In the genomic region with DNA sequence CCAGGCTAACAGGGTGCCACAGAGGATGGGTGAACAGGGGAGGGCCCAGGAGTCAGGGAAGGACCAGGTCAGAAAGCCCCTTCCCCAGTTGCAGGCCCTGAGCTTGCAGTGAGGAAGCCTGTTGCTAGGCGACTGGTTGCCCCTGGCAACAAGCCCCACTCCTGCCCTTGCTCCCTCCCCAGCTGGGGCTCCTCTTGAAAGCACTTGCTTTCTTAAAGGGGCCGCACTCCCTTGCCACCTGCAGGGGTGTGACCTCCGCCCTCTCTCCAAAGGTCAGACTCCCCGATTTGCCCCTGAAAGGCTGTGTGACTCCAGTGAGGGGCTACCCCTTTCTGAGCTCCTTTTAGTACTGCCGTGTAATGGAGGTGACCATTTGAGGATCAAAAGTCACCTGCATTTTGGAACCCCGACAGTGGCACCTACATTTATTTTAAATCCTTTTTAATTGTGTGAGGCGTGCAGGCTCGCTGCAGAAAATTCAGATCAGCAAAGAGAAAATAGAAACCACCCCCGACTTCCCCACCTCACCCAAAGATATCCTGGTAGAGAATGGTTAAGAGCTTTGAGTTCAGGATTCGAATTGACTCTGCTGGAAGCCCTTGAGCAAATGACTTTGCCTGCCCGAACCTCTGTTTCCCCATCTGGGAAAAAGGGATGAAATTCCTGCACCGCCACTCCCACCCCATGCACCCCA, we compare ENCODE assay signal across 1 cellular context.
TF ChIP-seq lines count a peak whose summit lies in the region.

No MANE protein-coding gene starts in this region.

TF ChIP-seq in HepG2, 621 proteins besides CTCF, POLR2A, EP300 and RAD21:
- TF ChIP-seq GATA4 (IDR thresholded peaks at IDR 0.05; ENCODE audit: borderline replicate concordance, low read depth) (no peak), MED1 (CRISPR knock-in tag; IDR thresholded peaks at IDR 0.05) (no peak), RBFOX2 (IDR thresholded peaks at IDR 0.05; ENCODE audit: low read depth, low read length) (no peak), HCFC1 (IDR thresholded peaks at IDR 0.05; ENCODE audit: low read depth, low read length) (no peak), USF2 (IDR thresholded peaks at IDR 0.05; ENCODE audit: low read depth, low read length) (no peak), USF2 (CRISPR knock-in tag; IDR thresholded peaks at IDR 0.05; ENCODE audit: borderline replicate concordance) (no peak), MXI1 (IDR thresholded peaks at IDR 0.05; ENCODE audit: borderline replicate concordance, low read depth, low read length) (0 out of 3 replicates have a peak, but pooled peaks have one; percentile 20), NR2F6 (IDR thresholded peaks at IDR 0.05) (no peak), NR2F6 (CRISPR knock-in tag; IDR thresholded peaks at IDR 0.05) (no peak), ARNTL (CRISPR knock-in tag; IDR thresholded peaks at IDR 0.05) (no peak), ARHGAP35 (CRISPR knock-in tag; IDR thresholded peaks at IDR 0.05; ENCODE audit: borderline replicate concordance) (no peak), ZBTB7A (CRISPR knock-in tag; IDR thresholded peaks at IDR 0.05) (no peak), RFX5 (IDR thresholded peaks at IDR 0.05; ENCODE audit: low read depth, low read length) (peak; percentile 91), YEATS2 (CRISPR knock-in tag; IDR thresholded peaks at IDR 0.05; ENCODE audit: borderline replicate concordance) (no peak), ZNF670 (CRISPR knock-in tag; IDR thresholded peaks at IDR 0.05; ENCODE audit: borderline replicate concordance) (no peak), RFX1 (IDR thresholded peaks at IDR 0.05) (peak; percentile 72), ZNF441 (CRISPR knock-in tag; IDR thresholded peaks at IDR 0.05; ENCODE audit: borderline replicate concordance) (no peak), RFX3 (CRISPR knock-in tag; IDR thresholded peaks at IDR 0.05) (peak; percentile 69), ZKSCAN5 (CRISPR knock-in tag; IDR thresholded peaks at IDR 0.05) (no peak), MYNN (CRISPR knock-in tag; IDR thresholded peaks at IDR 0.05; ENCODE audit: low read depth) (peak; percentile 66; the same call in 1 of the 2 replicates), KMT2A (CRISPR knock-in tag; IDR thresholded peaks at IDR 0.05) (no peak), CHD4 (IDR thresholded peaks at IDR 0.05; ENCODE audit: borderline replicate concordance, low read length) (no peak), SP4 (CRISPR knock-in tag; IDR thresholded peaks at IDR 0.05) (no peak), PITX1 (CRISPR knock-in tag; IDR thresholded peaks at IDR 0.05) (no peak), ZFP91 (CRISPR knock-in tag; IDR thresholded peaks at IDR 0.05; ENCODE audit: borderline replicate concordance) (peak; percentile 84), ZNF335 (CRISPR knock-in tag; IDR thresholded peaks at IDR 0.05) (no peak), ZNF768 (CRISPR knock-in tag; IDR thresholded peaks at IDR 0.05) (peak; percentile 40; the same call in 1 of the 2 replicates), ATF1 (CRISPR knock-in tag; IDR thresholded peaks at IDR 0.05) (no peak), ELF1 (CRISPR knock-in tag; IDR thresholded peaks at IDR 0.05) (no peak)
- TF ChIP-seq, protein P1, sequence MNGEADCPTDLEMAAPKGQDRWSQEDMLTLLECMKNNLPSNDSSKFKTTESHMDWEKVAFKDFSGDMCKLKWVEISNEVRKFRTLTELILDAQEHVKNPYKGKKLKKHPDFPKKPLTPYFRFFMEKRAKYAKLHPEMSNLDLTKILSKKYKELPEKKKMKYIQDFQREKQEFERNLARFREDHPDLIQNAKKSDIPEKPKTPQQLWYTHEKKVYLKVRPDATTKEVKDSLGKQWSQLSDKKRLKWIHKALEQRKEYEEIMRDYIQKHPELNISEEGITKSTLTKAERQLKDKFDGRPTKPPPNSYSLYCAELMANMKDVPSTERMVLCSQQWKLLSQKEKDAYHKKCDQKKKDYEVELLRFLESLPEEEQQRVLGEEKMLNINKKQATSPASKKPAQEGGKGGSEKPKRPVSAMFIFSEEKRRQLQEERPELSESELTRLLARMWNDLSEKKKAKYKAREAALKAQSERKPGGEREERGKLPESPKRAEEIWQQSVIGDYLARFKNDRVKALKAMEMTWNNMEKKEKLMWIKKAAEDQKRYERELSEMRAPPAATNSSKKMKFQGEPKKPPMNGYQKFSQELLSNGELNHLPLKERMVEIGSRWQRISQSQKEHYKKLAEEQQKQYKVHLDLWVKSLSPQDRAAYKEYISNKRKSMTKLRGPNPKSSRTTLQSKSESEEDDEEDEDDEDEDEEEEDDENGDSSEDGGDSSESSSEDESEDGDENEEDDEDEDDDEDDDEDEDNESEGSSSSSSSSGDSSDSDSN (CRISPR knock-in tag; IDR thresholded peaks at IDR 0.05): no peak
- TF ChIP-seq, protein P2, sequence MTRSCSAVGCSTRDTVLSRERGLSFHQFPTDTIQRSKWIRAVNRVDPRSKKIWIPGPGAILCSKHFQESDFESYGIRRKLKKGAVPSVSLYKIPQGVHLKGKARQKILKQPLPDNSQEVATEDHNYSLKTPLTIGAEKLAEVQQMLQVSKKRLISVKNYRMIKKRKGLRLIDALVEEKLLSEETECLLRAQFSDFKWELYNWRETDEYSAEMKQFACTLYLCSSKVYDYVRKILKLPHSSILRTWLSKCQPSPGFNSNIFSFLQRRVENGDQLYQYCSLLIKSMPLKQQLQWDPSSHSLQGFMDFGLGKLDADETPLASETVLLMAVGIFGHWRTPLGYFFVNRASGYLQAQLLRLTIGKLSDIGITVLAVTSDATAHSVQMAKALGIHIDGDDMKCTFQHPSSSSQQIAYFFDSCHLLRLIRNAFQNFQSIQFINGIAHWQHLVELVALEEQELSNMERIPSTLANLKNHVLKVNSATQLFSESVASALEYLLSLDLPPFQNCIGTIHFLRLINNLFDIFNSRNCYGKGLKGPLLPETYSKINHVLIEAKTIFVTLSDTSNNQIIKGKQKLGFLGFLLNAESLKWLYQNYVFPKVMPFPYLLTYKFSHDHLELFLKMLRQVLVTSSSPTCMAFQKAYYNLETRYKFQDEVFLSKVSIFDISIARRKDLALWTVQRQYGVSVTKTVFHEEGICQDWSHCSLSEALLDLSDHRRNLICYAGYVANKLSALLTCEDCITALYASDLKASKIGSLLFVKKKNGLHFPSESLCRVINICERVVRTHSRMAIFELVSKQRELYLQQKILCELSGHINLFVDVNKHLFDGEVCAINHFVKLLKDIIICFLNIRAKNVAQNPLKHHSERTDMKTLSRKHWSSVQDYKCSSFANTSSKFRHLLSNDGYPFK (CRISPR knock-in tag; IDR thresholded peaks at IDR 0.05; ENCODE audit: borderline replicate concordance): no peak
- TF ChIP-seq, protein P3, sequence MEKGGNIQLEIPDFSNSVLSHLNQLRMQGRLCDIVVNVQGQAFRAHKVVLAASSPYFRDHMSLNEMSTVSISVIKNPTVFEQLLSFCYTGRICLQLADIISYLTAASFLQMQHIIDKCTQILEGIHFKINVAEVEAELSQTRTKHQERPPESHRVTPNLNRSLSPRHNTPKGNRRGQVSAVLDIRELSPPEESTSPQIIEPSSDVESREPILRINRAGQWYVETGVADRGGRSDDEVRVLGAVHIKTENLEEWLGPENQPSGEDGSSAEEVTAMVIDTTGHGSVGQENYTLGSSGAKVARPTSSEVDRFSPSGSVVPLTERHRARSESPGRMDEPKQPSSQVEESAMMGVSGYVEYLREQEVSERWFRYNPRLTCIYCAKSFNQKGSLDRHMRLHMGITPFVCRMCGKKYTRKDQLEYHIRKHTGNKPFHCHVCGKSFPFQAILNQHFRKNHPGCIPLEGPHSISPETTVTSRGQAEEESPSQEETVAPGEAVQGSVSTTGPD (CRISPR knock-in tag; IDR thresholded peaks at IDR 0.05): no peak
